In genomic region chrX:14936561-14936960, GRCh38 we compare ENCODE assay signal across 1 cellular context.
TF ChIP-seq lines count a peak whose summit lies in the region.

No MANE protein-coding gene starts in this region.

TF ChIP-seq in K562, 482 proteins besides CTCF, POLR2A, EP300 and RAD21 (continued from another document and continues in another):
- TF ChIP-seq ATF6 (CRISPR knock-in tag; IDR thresholded peaks at IDR 0.05): no peak
- no peak for TF ChIP-seq ZNF311 (CRISPR knock-in tag; IDR thresholded peaks at IDR 0.05)
- TF ChIP-seq NRF1 (conservative IDR thresholded peaks at IDR 0.05 in 1 of 2, IDR thresholded peaks at IDR 0.05 in 1 of 2): peak in 1 of 2 experiments; percentile 19; a peak in 1 of 4 replicates
- no peak for TF ChIP-seq ZNF121 (CRISPR knock-in tag; conservative IDR thresholded peaks at IDR 0.05)
- no peak for TF ChIP-seq HDAC2 (IDR thresholded peaks at IDR 0.05)
- TF ChIP-seq HOXB6 (CRISPR knock-in tag; IDR thresholded peaks at IDR 0.05; ENCODE audit: borderline replicate concordance): no peak
- TF ChIP-seq DPF2 (IDR thresholded peaks at IDR 0.05): peak; percentile 23; the same call in 1 of the 2 replicates
- TF ChIP-seq ZNF184 (CRISPR knock-in tag; IDR thresholded peaks at IDR 0.05): no peak
- no peak for TF ChIP-seq TBL1XR1 (IDR thresholded peaks at IDR 0.05; ENCODE audit: low read length in 2 of 2)
- TF ChIP-seq SMARCA4 (IDR thresholded peaks at IDR 0.05): peak; percentile 67
- TF ChIP-seq FUS (optimal IDR thresholded peaks at IDR 0.05; ENCODE audit: low read depth, low read length): no peak
- no peak for TF ChIP-seq ZNF324 (CRISPR knock-in tag; IDR thresholded peaks at IDR 0.05)
- TF ChIP-seq ZNF23 (CRISPR knock-in tag; IDR thresholded peaks at IDR 0.05): no peak
- peak; percentile 85 for TF ChIP-seq JUND (IDR thresholded peaks at IDR 0.05; ENCODE audit: borderline replicate concordance, low read depth, low read length)
- TF ChIP-seq JUND (tag; IDR thresholded peaks at IDR 0.05; ENCODE audit: borderline replicate concordance, low read depth, low read length): peak; percentile 86; the same call in 2 of the 3 replicates
- no peak for TF ChIP-seq CEBPG (CRISPR knock-in tag; IDR thresholded peaks at IDR 0.05)
- TF ChIP-seq CEBPG (tag; conservative IDR thresholded peaks at IDR 0.05 in 1 of 2, IDR thresholded peaks at IDR 0.05 in 1 of 2): no peak
- TF ChIP-seq TRIM24 (IDR thresholded peaks at IDR 0.05): no peak
- TF ChIP-seq ZNF780A (CRISPR knock-in tag; IDR thresholded peaks at IDR 0.05): no peak
- peak; percentile 65; the same call in 1 of the 2 replicates for TF ChIP-seq SMARCE1 (IDR thresholded peaks at IDR 0.05)
- TF ChIP-seq ZFX (CRISPR knock-in tag; IDR thresholded peaks at IDR 0.05): no peak
- no peak for TF ChIP-seq KDM2B (CRISPR knock-in tag; IDR thresholded peaks at IDR 0.05)
- TF ChIP-seq RAD51 (IDR thresholded peaks at IDR 0.05; ENCODE audit: borderline replicate concordance, low read depth): no peak
- no peak; the same call in 1 of the 2 replicates for TF ChIP-seq TAF7 (tag; IDR thresholded peaks at IDR 0.05)
- TF ChIP-seq FOXA3 (CRISPR knock-in tag; conservative IDR thresholded peaks at IDR 0.05 in 1 of 2, IDR thresholded peaks at IDR 0.05 in 1 of 2): no peak
- TF ChIP-seq ARID1B (IDR thresholded peaks at IDR 0.05): peak; percentile 46
- TF ChIP-seq ETV6 (IDR thresholded peaks at IDR 0.05; ENCODE audit: borderline replicate concordance in 1 of 2, low read depth in 2 of 2, low read length in 1 of 2): no peak
- TF ChIP-seq ETV6 (CRISPR knock-in tag; IDR thresholded peaks at IDR 0.05; ENCODE audit: borderline replicate concordance): no peak
- no peak for TF ChIP-seq TAL1 (IDR thresholded peaks at IDR 0.05)
- TF ChIP-seq SREBF1 (IDR thresholded peaks at IDR 0.05; ENCODE audit: borderline replicate concordance, low read depth, low read length): no peak
- TF ChIP-seq FOSL1 (tag; conservative IDR thresholded peaks at IDR 0.05): peak; percentile 76
- no peak for TF ChIP-seq ARID4B (CRISPR knock-in tag; IDR thresholded peaks at IDR 0.05)
- TF ChIP-seq ZFP91 (CRISPR knock-in tag; IDR thresholded peaks at IDR 0.05): no peak
- no peak for TF ChIP-seq CREM (IDR thresholded peaks at IDR 0.05; ENCODE audit: low read depth)
- no peak for TF ChIP-seq NR2C2 (CRISPR knock-in tag; IDR thresholded peaks at IDR 0.05)
- no peak for TF ChIP-seq NR2C2 (tag; IDR thresholded peaks at IDR 0.05)
- TF ChIP-seq JUNB (CRISPR knock-in tag; conservative IDR thresholded peaks at IDR 0.05): 0 out of 2 replicates have a peak, but pooled peaks have one; percentile 22
- TF ChIP-seq ETS2 (tag; IDR thresholded peaks at IDR 0.05; ENCODE audit: borderline replicate concordance, poor library complexity, severe bottlenecking): no peak
- TF ChIP-seq HMGN3 (IDR thresholded peaks at IDR 0.05; ENCODE audit: borderline replicate concordance, extremely low read depth, insufficient read length, low read depth, low read length): no peak
- TF ChIP-seq EHMT2 (IDR thresholded peaks at IDR 0.05): peak; percentile 59
- no peak for TF ChIP-seq MAZ (CRISPR knock-in tag; conservative IDR thresholded peaks at IDR 0.05 in 1 of 2, IDR thresholded peaks at IDR 0.05 in 1 of 2)
- no peak for TF ChIP-seq SRSF9 (IDR thresholded peaks at IDR 0.05; ENCODE audit: borderline replicate concordance, low read depth, low read length)
- 0 out of 2 replicates have a peak, but pooled peaks have one; percentile 13 for TF ChIP-seq CTBP1 (IDR thresholded peaks at IDR 0.05; ENCODE audit: borderline replicate concordance)
- no peak for TF ChIP-seq CAMTA2 (CRISPR knock-in tag; conservative IDR thresholded peaks at IDR 0.05)
- no peak for TF ChIP-seq ZNF318 (IDR thresholded peaks at IDR 0.05; ENCODE audit: borderline replicate concordance in 1 of 2, low read depth in 1 of 2)
